ENCODE assay signal across 28 cellular contexts in the genomic region with DNA sequence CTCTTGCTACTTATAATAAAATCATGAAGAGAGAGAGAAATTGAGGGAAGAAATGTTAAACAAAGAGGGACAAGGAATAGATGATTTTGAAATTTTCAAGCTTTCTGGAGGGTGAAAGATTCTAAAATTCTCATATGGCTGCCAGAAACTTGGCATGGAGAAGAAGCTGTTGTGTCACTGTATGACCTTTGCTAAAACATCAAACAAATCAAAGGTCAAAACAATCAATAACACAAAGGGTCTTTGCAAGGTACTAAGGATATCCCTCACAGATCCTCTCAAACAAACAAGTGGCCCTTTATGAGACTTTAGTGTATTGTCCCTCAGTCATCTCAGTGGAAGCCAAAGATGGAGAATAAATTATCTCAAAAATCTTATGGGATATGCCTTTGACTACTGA.
DNase-seq lines count a peak whose midpoint lies in the region; ATAC-seq, FAIRE-seq and TF ChIP-seq lines count a peak whose summit lies in the region.
"Had no signal": no experiment of that assay in that cellular context is flagged by ENCODE, and none has a peak within 500 bp of the region (broad histone marks: within the 10 kb centered on the region; RNA-seq: fewer than 3 reads in every experiment).

No MANE protein-coding gene starts in this region.

- H3K56ac ChIP-seq in mesendoderm (ENCODE audit: low read length) = no peak overlapping the region

- H3K36me3 Mint-ChIP-seq in neural progenitor cell = no peaks in the 10 kb centered on the region
- H3K36me3 Mint-ChIP-seq in activated CD8-positive, alpha-beta T cell treated with anti-CD3 and anti-CD28 coated beads, Interleukin-2, amount 10 ng/mL, durations not matched to agents 7 days and 5 days (ENCODE audit: low read depth) = no peaks in the 10 kb centered on the region
- H3K36me3 Mint-ChIP-seq: CD14-positive monocyte; CD4-positive, alpha-beta memory T cell; CD4-positive, CD25-positive, alpha-beta regulatory T cell; CD8-positive, alpha-beta memory T cell had no signal

- POLR2A ChIA-PET in K562 (lab: Yijun Ruan, JAX) = no interaction called here
- POLR2A ChIA-PET in activated CD8-positive, alpha-beta T cell treated with anti-CD3 and anti-CD28 coated beads, Interleukin-2, amount 10 ng/mL, durations not matched to agents 7 days and 5 days (lab: Charles Lee) = no interaction called here

- no peaks in the 10 kb centered on the region for H3K79me1 ChIP-seq in mesendoderm (ENCODE audit: low read length)

- H2BK15ac ChIP-seq in mesendoderm (replicated peaks; ENCODE audit: low read depth) = no peak overlapping the region

- no peaks in the 10 kb centered on the region for H3K9me3 ChIP-seq in GM23248 (ENCODE audit: low read depth)
- H3K9me3 ChIP-seq in K562 (replicated peaks; ENCODE audit: control insufficient read depth, insufficient read depth, low read depth, low read length) = no peaks in the 10 kb centered on the region
- H3K9me3 ChIP-seq in right lobe of liver = no peaks in the 10 kb centered on the region
- no peaks in the 10 kb centered on the region for H3K9me3 ChIP-seq in neural progenitor cell (ENCODE audit: low read depth)
- H3K9me3 ChIP-seq: BE2C, BLaER1 had no signal

- CTCF ChIA-PET in K562 (lab: Yijun Ruan, JAX; ENCODE audit: low intra/inter-chr PET ratio) = no interaction called here
- CTCF ChIA-PET in activated CD8-positive, alpha-beta T cell treated with anti-CD3 and anti-CD28 coated beads, Interleukin-2, amount 10 ng/mL, durations not matched to agents 7 days and 5 days (lab: Charles Lee) = no interaction called here

- intact Hi-C loops in K562 (cut with micrococcal nuclease) = no loop called here
- intact Hi-C loops in right lobe of liver (cut with DNase I) = no loop called here

- H3K4me2 ChIP-seq in GM23248 (ENCODE audit: unreplicated experiment) (no peak overlapping the region), K562 (ENCODE audit: insufficient read depth, low read length) (no peak overlapping the region), neural progenitor cell (peak overlapping the region; percentile 44), mesendoderm (ENCODE audit: low read length) (no peak overlapping the region)
- H3K4me2 ChIP-seq: BLaER1 had no signal

- TF ChIP-seq RAD21 in K562 (CRISPR knock-in tag; conservative IDR thresholded peaks at IDR 0.05 in 1 of 2, IDR thresholded peaks at IDR 0.05 in 1 of 2) = no peak

- H3K4me1 ChIP-seq in GM23248 (ENCODE audit: insufficient read depth) (no peaks in the 10 kb centered on the region), K562 (replicated peaks in 1 of 2; ENCODE audit: control insufficient read depth in 2 of 2, insufficient read depth in 2 of 2, low read length in 2 of 2) (no peaks in the 10 kb centered on the region), right lobe of liver (peaks cover 0 to 6% (median 0%) of the 10 kb centered on the region in 4 donors), neural progenitor cell (peaks cover 16% of the 10 kb centered on the region), mesendoderm (ENCODE audit: control insufficient read depth, low read depth, low read length) (no peaks in the 10 kb centered on the region)
- H3K4me1 ChIP-seq: BE2C had no signal

- H3K36me3 ChIP-seq in GM23248 (ENCODE audit: low read depth) = no peaks in the 10 kb centered on the region
- H3K36me3 ChIP-seq in K562 (ENCODE audit: control insufficient read depth, insufficient read depth, low read length) = no peaks in the 10 kb centered on the region
- H3K36me3 ChIP-seq in right lobe of liver = no peaks in the 10 kb centered on the region
- H3K36me3 ChIP-seq in neural progenitor cell = no peaks in the 10 kb centered on the region
- no peaks in the 10 kb centered on the region for H3K36me3 ChIP-seq in mesendoderm (ENCODE audit: control insufficient read depth, insufficient read depth, low read length)
- H3K36me3 ChIP-seq: BE2C, BLaER1 had no signal

- TF ChIP-seq CTCF in K562 (IDR thresholded peaks at IDR 0.05 in 2 of 3, conservative IDR thresholded peaks at IDR 0.05 in 1 of 3; ENCODE audit: insufficient read depth in 2 of 3, low read depth in 1 of 3, low read length in 3 of 3) = no peak
- no peak for TF ChIP-seq CTCF in right lobe of liver (IDR thresholded peaks at IDR 0.05)
- no peak for TF ChIP-seq CTCF in neural progenitor cell (IDR thresholded peaks at IDR 0.05)

- H4K5ac ChIP-seq in mesendoderm (ENCODE audit: low read length) = no peak overlapping the region

- no peaks in the 10 kb centered on the region for H3K9me1 ChIP-seq in K562 (ENCODE audit: control insufficient read depth, insufficient read depth, low read length)

- no peak overlapping the region for H2AK5ac ChIP-seq in mesendoderm (ENCODE audit: low read length)

- H3K27me3 ChIP-seq in GM23248 (replicated peaks; ENCODE audit: insufficient read depth) = no peaks in the 10 kb centered on the region
- no peaks in the 10 kb centered on the region for H3K27me3 ChIP-seq in K562 (ENCODE audit: control insufficient read depth in 2 of 2, insufficient read depth in 2 of 2, low read length in 2 of 2)
- H3K27me3 ChIP-seq in right lobe of liver = no peaks in the 10 kb centered on the region
- H3K27me3 ChIP-seq in neural progenitor cell = no peaks in the 10 kb centered on the region
- H3K27me3 ChIP-seq in mesendoderm (ENCODE audit: insufficient read depth, low read length, poor library complexity) = no peaks in the 10 kb centered on the region
- H3K27me3 ChIP-seq: BE2C, BLaER1 had no signal

- peak overlapping the region; percentile 47; the same call in 1 of the 2 replicates for H2AFZ ChIP-seq in GM23248
- H2AFZ ChIP-seq in K562 (ENCODE audit: low read depth, low read length) = no peak overlapping the region
- H2AFZ ChIP-seq in neural progenitor cell (replicated peaks) = peak overlapping the region; percentile 73

- H3K4ac ChIP-seq in mesendoderm (ENCODE audit: low read depth, low read length) = no peak overlapping the region

- no peaks in the 10 kb centered on the region for H3F3A ChIP-seq in GM23248 (ENCODE audit: insufficient read depth)
- peaks cover 3% of the 10 kb centered on the region for H3F3A ChIP-seq in neural progenitor cell (ENCODE audit: low read depth)

- H3K9ac ChIP-seq in GM23248 (no peak overlapping the region), K562 (ENCODE audit: insufficient read depth in 1 of 2, low read depth in 2 of 2, low read length in 2 of 2) (no peak overlapping the region), neural progenitor cell (no peak overlapping the region), mesendoderm (ENCODE audit: low read length) (no peak overlapping the region)
- H3K9ac ChIP-seq: BLaER1 had no signal

- no peak overlapping the region for H2BK5ac ChIP-seq in mesendoderm (ENCODE audit: low read length)

- BruUV-seq in K562 (replicated peaks; lab: Mats Ljungman, UMichigan) = no TSS peak

- no peak overlapping the region for H3K4me3 ChIP-seq in GM23248
- no peak overlapping the region for H3K4me3 ChIP-seq in K562
- no peak overlapping the region for H3K4me3 ChIP-seq in right lobe of liver
- no peak overlapping the region for H3K4me3 ChIP-seq in neural progenitor cell
- no peak overlapping the region for H3K4me3 ChIP-seq in mesendoderm (ENCODE audit: low read length)
- H3K4me3 ChIP-seq: BLaER1, GM12878 had no signal

- H3K27ac ChIP-seq in GM23248 = no peak overlapping the region
- H3K27ac ChIP-seq in K562 (ENCODE audit: extremely low read depth, low read depth, low read length) = no peak overlapping the region
- H3K27ac ChIP-seq in right lobe of liver = no peak overlapping the region
- peak overlapping the region; percentile 65 for H3K27ac ChIP-seq in neural progenitor cell
- no peak overlapping the region for H3K27ac ChIP-seq in mesendoderm (ENCODE audit: low read depth, low read length)
- H3K27ac ChIP-seq: BLaER1 had no signal

- H4K20me1 ChIP-seq in GM23248 (ENCODE audit: insufficient read depth) (no peaks in the 10 kb centered on the region), K562 (replicated peaks; ENCODE audit: control insufficient read depth, insufficient read depth, low read length) (no peaks in the 10 kb centered on the region), neural progenitor cell (ENCODE audit: low read depth) (no peaks in the 10 kb centered on the region)
- H4K20me1 ChIP-seq: BLaER1 had no signal

- peaks cover 11% of the 10 kb centered on the region for H3K4me1 Mint-ChIP-seq in neural progenitor cell
- H3K4me1 Mint-ChIP-seq in activated CD8-positive, alpha-beta T cell treated with anti-CD3 and anti-CD28 coated beads, Interleukin-2, amount 10 ng/mL, durations not matched to agents 7 days and 5 days (ENCODE audit: low read depth) = no peaks in the 10 kb centered on the region
- H3K4me1 Mint-ChIP-seq: CD14-positive monocyte; CD4-positive, alpha-beta memory T cell; CD4-positive, CD25-positive, alpha-beta regulatory T cell; CD8-positive, alpha-beta memory T cell had no signal

- H3K9me3 Mint-ChIP-seq in neural progenitor cell = peaks cover 16% of the 10 kb centered on the region
- peaks cover 5% of the 10 kb centered on the region for H3K9me3 Mint-ChIP-seq in activated CD8-positive, alpha-beta T cell treated with anti-CD3 and anti-CD28 coated beads, Interleukin-2, amount 10 ng/mL, durations not matched to agents 7 days and 5 days (ENCODE audit: insufficient read depth)

- no peak overlapping the region for H4K8ac ChIP-seq in mesendoderm (ENCODE audit: low read depth, low read length)

- ATAC-seq in K562 = no peak
- peak; percentile 51 to 76 (median 67) for ATAC-seq in right lobe of liver
- no peak for ATAC-seq in activated CD8-positive, alpha-beta T cell treated with anti-CD3 and anti-CD28 coated beads, Interleukin-2, amount 10 ng/mL, durations not matched to agents 7 days and 5 days
- ATAC-seq in HG02678 (IDR thresholded peaks at IDR 0.05; ENCODE audit: unreplicated experiment) = no peak
- ATAC-seq: GM12878 had no signal

- in situ Hi-C loops in GM23248 (cut with MboI) = no loop called here
- in situ Hi-C loops in K562 (cut with MboI) = no loop called here

- H3K23ac ChIP-seq in mesendoderm (ENCODE audit: low read length) = no peak overlapping the region

- DNase-seq in GM23248 (no peak), K562 (ENCODE audit: extremely low read depth in 1 of 4, low spot score in 3 of 4) (peak in 1 of 4 experiments; percentile 17), right lobe of liver (no peak), neural progenitor cell (ENCODE audit: low spot score) (no peak), mesendoderm (no peak)
- no peak for DNase-seq in activated CD8-positive, alpha-beta T cell treated with anti-CD3 and anti-CD28 coated beads, Interleukin-2, amount 10 ng/mL, durations not matched to agents 7 days and 5 days
- DNase-seq: 8988T; ACHN; BE2C; C1 segment of cervical spinal cord; CD4-positive, alpha-beta memory T cell; CD4-positive, CD25-positive, alpha-beta regulatory T cell; CD8-positive, alpha-beta memory T cell; COR-L47; DMS 273 treated with DMSO at 0.1 percent for 48 hours; DMS153; DMS53; DMS79; DND-41; EL; GDM1 had no signal

- TF ChIP-seq POLR2A in K562 (conservative IDR thresholded peaks at IDR 0.05) (no peak), right lobe of liver (IDR thresholded peaks at IDR 0.05) (no peak)

- no peak for TF ChIP-seq EP300 in K562 (IDR thresholded peaks at IDR 0.05; ENCODE audit: low read length)

- no peak overlapping the region for H2BK120ac ChIP-seq in mesendoderm (ENCODE audit: low read depth, low read length)

- no peak for FAIRE-seq in K562 (lab: Jason Lieb, UNC)
- FAIRE-seq: A204.1, GM12878, GM12892, GM18507 had no signal

- peak overlapping the region; percentile 9 for H3K27ac Mint-ChIP-seq in neural progenitor cell
- H3K27ac Mint-ChIP-seq in activated CD8-positive, alpha-beta T cell treated with anti-CD3 and anti-CD28 coated beads, Interleukin-2, amount 10 ng/mL, durations not matched to agents 7 days and 5 days = no peak overlapping the region
- H3K27ac Mint-ChIP-seq: CD14-positive monocyte; CD4-positive, alpha-beta memory T cell; CD4-positive, CD25-positive, alpha-beta regulatory T cell; CD8-positive, alpha-beta memory T cell had no signal

- no peak overlapping the region for H3K18ac ChIP-seq in mesendoderm (ENCODE audit: low read length)

- H3K9me2 ChIP-seq in GM23248 (ENCODE audit: insufficient read depth) = no peaks in the 10 kb centered on the region

- H3K79me2 ChIP-seq in GM23248 (ENCODE audit: insufficient read depth) (no peaks in the 10 kb centered on the region), K562 (ENCODE audit: control insufficient read depth, insufficient read depth, low read length) (no peaks in the 10 kb centered on the region), neural progenitor cell (ENCODE audit: low read depth) (no peaks in the 10 kb centered on the region), mesendoderm (ENCODE audit: control insufficient read depth, insufficient read depth, low read length) (no peaks in the 10 kb centered on the region)

- no peaks in the 10 kb centered on the region for H3K27me3 Mint-ChIP-seq in neural progenitor cell (ENCODE audit: insufficient read depth, low read depth)
- H3K27me3 Mint-ChIP-seq in activated CD8-positive, alpha-beta T cell treated with anti-CD3 and anti-CD28 coated beads, Interleukin-2, amount 10 ng/mL, durations not matched to agents 7 days and 5 days (ENCODE audit: low read depth) = no peaks in the 10 kb centered on the region
- H3K27me3 Mint-ChIP-seq: CD4-positive, alpha-beta memory T cell; CD4-positive, CD25-positive, alpha-beta regulatory T cell; CD8-positive, alpha-beta memory T cell had no signal

- no peak overlapping the region for H3K4me3 Mint-ChIP-seq in neural progenitor cell
- no peak overlapping the region for H3K4me3 Mint-ChIP-seq in activated CD8-positive, alpha-beta T cell treated with anti-CD3 and anti-CD28 coated beads, Interleukin-2, amount 10 ng/mL, durations not matched to agents 7 days and 5 days
- H3K4me3 Mint-ChIP-seq: CD14-positive monocyte; CD4-positive, alpha-beta memory T cell; CD4-positive, CD25-positive, alpha-beta regulatory T cell; CD8-positive, alpha-beta memory T cell had no signal

Comparison
In these comparisons a context has a peak if more than half of its experiments do, and no peak if none do; other contexts are left out.
1. ATAC-seq: peak in right lobe of liver (4 of 4); none in K562 (single experiment), activated CD8-positive, alpha-beta T cell treated with anti-CD3 and anti-CD28 coated beads, Interleukin-2, amount 10 ng/mL, durations not matched to agents 7 days and 5 days (single experiment) and HG02678 (single experiment).